In genomic region chr13:49935171-49936084, GRCh38 we compare ENCODE assay signal across 8 cellular contexts. TPM values are rescaled to one million over a fixed set of nuclear protein-coding genes. Genes with fewer than 3 reads are reported as not detected.
A peak's percentile ranks its signal among the peaks of the same experiment; 100 is the strongest.
DNase-seq lines count a peak whose midpoint lies in the region; ATAC-seq and TF ChIP-seq lines count a peak whose summit lies in the region.

No MANE protein-coding gene starts in this region.

- ATAC-seq in HG02763 (IDR thresholded peaks at IDR 0.05; ENCODE audit: unreplicated experiment) (peak; percentile 17), natural killer cell (peak; percentile 3 to 7 (median 6))

- peak overlapping the region in 4 of 5 donors; percentile 85 to 94 (median 94) for H3K9ac ChIP-seq in subcutaneous abdominal adipose tissue (ENCODE audit: low read length in 5 of 5)

- H3K27me3 Mint-ChIP-seq in natural killer cell (ENCODE audit: low read depth in 2 of 2) = no peaks in the 10 kb centered on the region

- H3K4me3 ChIP-seq in fibroblast of mammary gland (ENCODE audit: control insufficient read depth, low read depth, low read length) (peak overlapping the region; percentile 78), subcutaneous abdominal adipose tissue (ENCODE audit: low read depth in 1 of 5, low read length in 5 of 5) (peak overlapping the region; percentile 67 to 96 (median 84))

- no peaks in the 10 kb centered on the region for H3K27me3 ChIP-seq in subcutaneous abdominal adipose tissue (ENCODE audit: control insufficient read depth in 5 of 5, insufficient read depth in 4 of 5, low read length in 5 of 5)

- H3K36me3 Mint-ChIP-seq in natural killer cell = no peaks in the 10 kb centered on the region

- peak overlapping the region; percentile 93 for H3K4me3 Mint-ChIP-seq in natural killer cell

- peaks cover 2 to 38% (median 31%) of the 10 kb centered on the region in 5 donors for H3K4me1 ChIP-seq in subcutaneous abdominal adipose tissue (ENCODE audit: control insufficient read depth in 5 of 5, insufficient read depth in 5 of 5, low read length in 5 of 5)

- peak overlapping the region; percentile 79 to 91 for H3K27ac Mint-ChIP-seq in natural killer cell

- TF ChIP-seq CTCF in fibroblast of mammary gland (conservative IDR thresholded peaks at IDR 0.05; ENCODE audit: control insufficient read depth, insufficient read depth, low read depth, low read length) (no peak), natural killer cell (IDR thresholded peaks at IDR 0.05) (no peak)

- intact Hi-C loops in natural killer cell (cut with micrococcal nuclease) = loop anchor here (1.0 to 5.0 kb wide), 7 partner anchors 62 to 1867 kb away; partner anchors contain the start of genes DHRS12, INTS6, KPNA3 and TRIM13

- H3K27ac ChIP-seq in subcutaneous abdominal adipose tissue (ENCODE audit: low read depth, low read length) = peak overlapping the region; percentile 83

- peaks cover 17 to 20% of the 10 kb centered on the region in 2 donors for H3K4me1 Mint-ChIP-seq in natural killer cell

- H3K36me3 ChIP-seq in subcutaneous abdominal adipose tissue (ENCODE audit: control insufficient read depth in 5 of 5, insufficient read depth in 5 of 5, low read length in 5 of 5) = no peaks in the 10 kb centered on the region

- DNase-seq in NK-92 treated with Interleukin-12 subunit alpha and Interleukin-12 subunit beta, amount 100 ng/mL, for 24 hours (lab: John Stamatoyannopoulos, UW) = peak; percentile 35
- DNase-seq in NK-92 (lab: John Stamatoyannopoulos, UW; ENCODE audit: unreplicated experiment) (no peak), NCI-H2171 treated with DMSO at 0.1 percent for 48 hours (lab: John Stamatoyannopoulos, UW) (peak; percentile 48), activated T-cell treated with anti-CD3 and anti-CD28 coated beads for 4 hours (peak; percentile 11), fibroblast of mammary gland (ENCODE audit: low read depth) (peak; percentile 67), natural killer cell (no peak)

- H3K9me3 Mint-ChIP-seq in natural killer cell = no peaks in the 10 kb centered on the region

- H3K9me3 ChIP-seq in subcutaneous abdominal adipose tissue (ENCODE audit: control insufficient read depth in 5 of 5, low read length in 5 of 5) = no peaks in the 10 kb centered on the region

RNA-seq across cellular contexts. Expression of gene SPRYD7, which starts 0.7 kb away (rescaled TPM):
- total RNA-seq in natural killer cell = 1 to 10 TPM; 3.0 to 6.2 (median 4.4) TPM

Comparison
In these comparisons a context has a peak if more than half of its experiments do, and no peak if none do; other contexts are left out.
1. DNase-seq: peak in NK-92 treated with Interleukin-12 subunit alpha and Interleukin-12 subunit beta, amount 100 ng/mL, for 24 hours (single experiment), NCI-H2171 treated with DMSO at 0.1 percent for 48 hours (single experiment), activated T-cell treated with anti-CD3 and anti-CD28 coated beads for 4 hours (single experiment) and fibroblast of mammary gland (single experiment); none in NK-92 (single experiment) and natural killer cell (single experiment).